19 cellular contexts compared by ENCODE assay signal in the genomic region with DNA sequence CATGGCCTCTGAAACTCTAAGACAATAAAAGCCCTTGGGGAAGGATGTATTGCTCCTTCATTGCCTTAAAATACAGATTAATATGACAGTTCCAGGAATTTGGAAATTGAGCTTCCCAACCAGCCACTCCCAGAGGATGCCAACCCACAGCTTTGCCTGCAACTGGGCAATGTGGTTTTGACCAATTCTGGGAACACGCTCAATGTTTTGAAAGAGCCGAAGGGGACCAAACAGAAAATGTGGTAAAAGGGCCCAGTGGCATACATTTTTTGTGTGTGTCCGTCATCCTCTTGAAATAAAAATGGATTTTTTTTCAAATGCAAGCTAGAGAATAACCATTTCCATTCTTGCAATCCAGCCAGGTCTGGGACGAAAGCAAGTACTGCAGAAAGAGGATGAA.
"Had no signal": no experiment of that assay in that cellular context is flagged by ENCODE, and none has a peak within 500 bp of the region (broad histone marks: within the 10 kb centered on the region; RNA-seq: fewer than 3 reads in every experiment).

No MANE protein-coding gene starts in this region.

- H3K4me3 ChIP-seq: hepatocyte, skin epidermis had no signal

- H3K4me3 Mint-ChIP-seq: activated B cell treated with CpG ODN at 0.5 μM for 24 hours; activated CD4-positive, alpha-beta T cell treated with anti-CD3 and anti-CD28 coated beads, Interleukin-2, amount 10 ng/mL, durations not matched to agents 7 days and 5 days; activated naive CD8-positive, alpha-beta T cell treated with anti-CD3 and anti-CD28 coated beads for 36 hours; effector memory CD8-positive, alpha-beta T cell; naive thymus-derived CD4-positive, alpha-beta T cell; stimulated activated naive B cell treated with anti-CD40 and anti-IgM and Interleukin-4, amounts not matched to agents 10 μg/mL and 1 μg/mL and 100 μg/mL, for 72 hours had no signal

- H3K9me3 Mint-ChIP-seq: activated B cell treated with CpG ODN at 0.5 μM for 24 hours; activated naive CD8-positive, alpha-beta T cell treated with anti-CD3 and anti-CD28 coated beads for 36 hours; effector memory CD8-positive, alpha-beta T cell; stimulated activated naive B cell treated with anti-CD40 and anti-IgM and Interleukin-4, amounts not matched to agents 10 μg/mL and 1 μg/mL and 100 μg/mL, for 72 hours had no signal

- DNase-seq: activated B cell treated with CpG ODN at 0.5 μM for 24 hours; activated CD4-positive, alpha-beta T cell treated with anti-CD3 and anti-CD28 coated beads, Interleukin-2, amount 10 ng/mL, durations not matched to agents 7 days and 5 days; activated CD8-positive, alpha-beta memory T cell treated with anti-CD3 and anti-CD28 coated beads for 24 hours; activated gamma-delta T cell treated with Interleukin-2 at 50 U/mL for 16 hours; activated naive CD8-positive, alpha-beta T cell treated with anti-CD3 and anti-CD28 coated beads for 36 hours; anterior cingulate cortex; cerebellar nuclear complex; dermis blood vessel endothelial cell; effector memory CD8-positive, alpha-beta T cell; naive thymus-derived CD4-positive, alpha-beta T cell; stimulated activated CD4-positive, alpha-beta T cell treated with anti-CD3 and anti-CD28 coated beads, Interleukin-15, amount 100 ng/mL, for 24 hours; stimulated activated CD4-positive, alpha-beta T cell treated with anti-CD3 and anti-CD28 coated beads, Interleukin-4, amount 100 ng/mL, for 1 hour; stimulated activated naive B cell treated with anti-CD40 and anti-IgM and Interleukin-4, amounts not matched to agents 10 μg/mL and 1 μg/mL and 100 μg/mL, for 72 hours; SW 1271; trophoblast cell had no signal

- ATAC-seq: effector memory CD8-positive, alpha-beta T cell; left lobe of liver; naive thymus-derived CD4-positive, alpha-beta T cell; stimulated activated naive B cell treated with anti-CD40 and anti-IgM and Interleukin-4, amounts not matched to agents 10 μg/mL and 1 μg/mL and 100 μg/mL, for 72 hours had no signal

- H3K36me3 ChIP-seq: neutrophil had no signal

- H3K36me3 Mint-ChIP-seq: activated naive CD8-positive, alpha-beta T cell treated with anti-CD3 and anti-CD28 coated beads for 36 hours; stimulated activated naive B cell treated with anti-CD40 and anti-IgM and Interleukin-4, amounts not matched to agents 10 μg/mL and 1 μg/mL and 100 μg/mL, for 72 hours had no signal

- H3K79me2 ChIP-seq: hepatocyte had no signal

- H3K27ac ChIP-seq: hepatocyte, neutrophil had no signal

- H3K27ac Mint-ChIP-seq: activated B cell treated with CpG ODN at 0.5 μM for 24 hours; activated CD4-positive, alpha-beta T cell treated with anti-CD3 and anti-CD28 coated beads, Interleukin-2, amount 10 ng/mL, durations not matched to agents 7 days and 5 days; activated naive CD8-positive, alpha-beta T cell treated with anti-CD3 and anti-CD28 coated beads for 36 hours; effector memory CD8-positive, alpha-beta T cell; naive thymus-derived CD4-positive, alpha-beta T cell; stimulated activated naive B cell treated with anti-CD40 and anti-IgM and Interleukin-4, amounts not matched to agents 10 μg/mL and 1 μg/mL and 100 μg/mL, for 72 hours had no signal

- H3K27me3 Mint-ChIP-seq: activated B cell treated with CpG ODN at 0.5 μM for 24 hours; activated CD4-positive, alpha-beta T cell treated with anti-CD3 and anti-CD28 coated beads, Interleukin-2, amount 10 ng/mL, durations not matched to agents 7 days and 5 days; activated naive CD8-positive, alpha-beta T cell treated with anti-CD3 and anti-CD28 coated beads for 36 hours; effector memory CD8-positive, alpha-beta T cell; naive thymus-derived CD4-positive, alpha-beta T cell; stimulated activated naive B cell treated with anti-CD40 and anti-IgM and Interleukin-4, amounts not matched to agents 10 μg/mL and 1 μg/mL and 100 μg/mL, for 72 hours had no signal

- H3K4me1 Mint-ChIP-seq: activated B cell treated with CpG ODN at 0.5 μM for 24 hours; activated CD4-positive, alpha-beta T cell treated with anti-CD3 and anti-CD28 coated beads, Interleukin-2, amount 10 ng/mL, durations not matched to agents 7 days and 5 days had no signal

- H2AFZ ChIP-seq: hepatocyte had no signal

- H3K4me2 ChIP-seq: hepatocyte had no signal

- H3K9me3 ChIP-seq: neutrophil had no signal

- H3K27me3 ChIP-seq: hepatocyte, neutrophil had no signal
